Comparison of ENCODE assay signal across 6 cellular contexts in genomic region chr12:113186033-113186365, GRCh38. TPM values are rescaled to one million over a fixed set of nuclear protein-coding genes. Genes with fewer than 3 reads are reported as not detected.
DNase-seq lines count a peak whose midpoint lies in the region; FAIRE-seq lines count a peak whose summit lies in the region.

No MANE protein-coding gene starts in this region.

- H3K9me3 ChIP-seq in mucosa of stomach (ENCODE audit: control insufficient read depth, low read length), result no peaks in the 10 kb centered on the region

- peak overlapping the region; percentile 97 for H3K27ac Mint-ChIP-seq in activated naive CD8-positive, alpha-beta T cell treated with anti-CD3 and anti-CD28 coated beads for 36 hours

- H3K4me1 Mint-ChIP-seq in activated naive CD8-positive, alpha-beta T cell treated with anti-CD3 and anti-CD28 coated beads for 36 hours, result peaks cover 40% of the 10 kb centered on the region

- H3K36me3 Mint-ChIP-seq in activated naive CD8-positive, alpha-beta T cell treated with anti-CD3 and anti-CD28 coated beads for 36 hours, result peaks cover 22% of the 10 kb centered on the region

- H3K4me3 Mint-ChIP-seq in activated naive CD8-positive, alpha-beta T cell treated with anti-CD3 and anti-CD28 coated beads for 36 hours, result peak overlapping the region; percentile 95

- DNase-seq in DMS53 (lab: John Stamatoyannopoulos, UW) (peak; percentile 75), DMS53 treated with DMSO at 0.1 percent for 48 hours (lab: John Stamatoyannopoulos, UW; ENCODE audit: unreplicated experiment) (no peak), head of caudate nucleus (no peak), GM19239 (ENCODE audit: insufficient read length, low spot score) (no peak)
- no peak for DNase-seq in activated naive CD8-positive, alpha-beta T cell treated with anti-CD3 and anti-CD28 coated beads for 36 hours

- intact Hi-C loops in head of caudate nucleus (cut with DNase I), result no loop called here

- H3K4me1 ChIP-seq in mucosa of stomach (ENCODE audit: control insufficient read depth, insufficient read depth, low read length), result no peaks in the 10 kb centered on the region

- H3K9ac ChIP-seq in mucosa of stomach (ENCODE audit: low read length), result peak overlapping the region; percentile 95

- no peaks in the 10 kb centered on the region for H3K9me3 Mint-ChIP-seq in activated naive CD8-positive, alpha-beta T cell treated with anti-CD3 and anti-CD28 coated beads for 36 hours

- H3K36me3 ChIP-seq in mucosa of stomach (ENCODE audit: control insufficient read depth, insufficient read depth, low read length), result no peaks in the 10 kb centered on the region

- FAIRE-seq in GM19239 (lab: Jason Lieb, UNC), result no peak

- H3K27me3 ChIP-seq in mucosa of stomach (ENCODE audit: control insufficient read depth, insufficient read depth, low read length), result no peaks in the 10 kb centered on the region

- peak overlapping the region; percentile 78 for H3K4me3 ChIP-seq in mucosa of stomach (ENCODE audit: low read length)

- no peaks in the 10 kb centered on the region for H3K27me3 Mint-ChIP-seq in activated naive CD8-positive, alpha-beta T cell treated with anti-CD3 and anti-CD28 coated beads for 36 hours

RNA-seq across cellular contexts. Expression of gene RITA1, which starts 0.5 kb away (rescaled TPM):
- 10 to 100 TPM; 28.9 to 31.1 TPM for total RNA-seq in activated naive CD8-positive, alpha-beta T cell treated with anti-CD3 and anti-CD28 coated beads for 36 hours

RNA-seq across cellular contexts. Expression of gene DDX54, which starts 0.7 kb away (rescaled TPM):
- total RNA-seq in activated naive CD8-positive, alpha-beta T cell treated with anti-CD3 and anti-CD28 coated beads for 36 hours, result 100 to 1,000 TPM; 136 to 145 TPM

RNA-seq across cellular contexts. Expression of gene TPCN1, which starts 35.3 kb away (rescaled TPM):
- total RNA-seq in activated naive CD8-positive, alpha-beta T cell treated with anti-CD3 and anti-CD28 coated beads for 36 hours, result 10 to 100 TPM; 20.5 to 25.0 TPM

RNA-seq across cellular contexts. Expression of gene CFAP73, which starts 36.5 kb away (rescaled TPM):
- 1 to 10 TPM in 1 of 2 experiments, under 1 TPM in 1; 0.16 to 1.0 TPM for total RNA-seq in activated naive CD8-positive, alpha-beta T cell treated with anti-CD3 and anti-CD28 coated beads for 36 hours

RNA-seq across cellular contexts. Expression of gene RASAL1, which starts 50.4 kb away (rescaled TPM):
- 1 to 10 TPM; 1.3 to 1.9 TPM for total RNA-seq in activated naive CD8-positive, alpha-beta T cell treated with anti-CD3 and anti-CD28 coated beads for 36 hours
